ENCODE assay signal across 1 cellular context in genomic region chr2:28253543-28253942, GRCh38.
TF ChIP-seq lines count a peak whose summit lies in the region.

No MANE protein-coding gene starts in this region.

TF ChIP-seq in IMR-90, 13 proteins besides CTCF, POLR2A, EP300 and RAD21 (continued from another document):
- TF ChIP-seq ELK1 (IDR thresholded peaks at IDR 0.05; ENCODE audit: borderline replicate concordance, low read depth, low read length) (no peak), MAFK (IDR thresholded peaks at IDR 0.05; ENCODE audit: low read depth, low read length) (no peak)
